Comparison of ENCODE assay signal across 8 cellular contexts in the genomic region with DNA sequence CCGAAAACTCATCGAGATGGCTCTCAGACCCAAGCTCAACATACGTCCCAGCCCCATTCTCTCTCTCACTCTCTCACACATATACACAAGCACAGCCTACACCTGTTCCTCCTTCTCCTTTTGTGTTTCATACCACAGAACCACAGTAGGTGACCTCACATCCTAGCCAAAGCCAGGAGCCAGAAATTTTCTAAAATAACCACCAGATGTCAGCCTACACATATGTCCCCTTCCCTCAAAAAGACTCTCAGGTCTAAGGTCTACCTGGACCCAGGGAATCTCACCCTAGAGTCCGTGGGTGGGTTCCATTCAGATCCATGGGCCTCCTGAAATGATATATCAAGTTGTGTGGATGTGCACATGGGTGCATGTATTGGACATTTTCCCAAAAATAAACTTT.
DNase-seq lines count a peak whose midpoint lies in the region; ATAC-seq and TF ChIP-seq lines count a peak whose summit lies in the region.

No MANE protein-coding gene starts in this region.

- TF ChIP-seq CTCF in HCT116 (IDR thresholded peaks at IDR 0.05 in 2 of 3, conservative IDR thresholded peaks at IDR 0.05 in 1 of 3; ENCODE audit: borderline replicate concordance in 1 of 3, insufficient read depth in 1 of 3, low read depth in 2 of 3, low read length in 2 of 3) (peak; percentile 45 to 54 (median 53); a peak in 5 of 6 replicates), MM.1S (IDR thresholded peaks at IDR 0.05; ENCODE audit: low read length) (peak; percentile 60), astrocyte of the spinal cord (IDR thresholded peaks at IDR 0.05; ENCODE audit: low read depth, low read length) (peak; percentile 53), retinal pigment epithelial cell (conservative IDR thresholded peaks at IDR 0.05; ENCODE audit: low read depth, low read length) (peak; percentile 53)

- no peaks in the 10 kb centered on the region for H3K4me1 Mint-ChIP-seq in activated CD4-positive, alpha-beta T cell treated with anti-CD3 and anti-CD28 coated beads, Interleukin-2, amount 10 ng/mL, durations not matched to agents 7 days and 5 days
- H3K4me1 Mint-ChIP-seq in immature natural killer cell, result no peaks in the 10 kb centered on the region

- H3K9ac ChIP-seq in HCT116 (ENCODE audit: low read length) (no peak overlapping the region), MM.1S (ENCODE audit: low read length) (no peak overlapping the region)

- peak; percentile 74 for TF ChIP-seq RAD21 in HCT116 (IDR thresholded peaks at IDR 0.05; ENCODE audit: low read depth)

- H3K4me2 ChIP-seq in HCT116 (ENCODE audit: low read length) (no peak overlapping the region), MM.1S (ENCODE audit: low read depth, low read length) (peak overlapping the region; percentile 28; the same call in 1 of the 2 replicates)

- RAD21 ChIA-PET in HCT116 (lab: Charles Lee; ENCODE audit: low non-redundant PET in 1 of 2, low total read pairs in 2 of 2, uncharacterized antibody in 2 of 2, unreplicated experiment in 2 of 2), result no interaction called here

- H3F3A ChIP-seq in MM.1S (ENCODE audit: insufficient read depth, low read length), result no peaks in the 10 kb centered on the region

- H3K27ac ChIP-seq in HCT116 (ENCODE audit: low read depth, low read length) (no peak overlapping the region), MM.1S (ENCODE audit: low read length) (no peak overlapping the region)

- no peaks in the 10 kb centered on the region for H4K20me1 ChIP-seq in HCT116 (ENCODE audit: insufficient read depth)
- H4K20me1 ChIP-seq in MM.1S (ENCODE audit: insufficient read depth, low read length), result no peaks in the 10 kb centered on the region

- H3K27me3 Mint-ChIP-seq in activated CD4-positive, alpha-beta T cell treated with anti-CD3 and anti-CD28 coated beads, Interleukin-2, amount 10 ng/mL, durations not matched to agents 7 days and 5 days, result no peaks in the 10 kb centered on the region
- H3K27me3 Mint-ChIP-seq in immature natural killer cell (ENCODE audit: low read depth in 3 of 3), result peaks cover 4 to 9% (median 4%) of the 10 kb centered on the region in 3 donors

- H3K36me3 Mint-ChIP-seq in activated CD4-positive, alpha-beta T cell treated with anti-CD3 and anti-CD28 coated beads, Interleukin-2, amount 10 ng/mL, durations not matched to agents 7 days and 5 days (ENCODE audit: low read depth), result no peaks in the 10 kb centered on the region
- no peaks in the 10 kb centered on the region for H3K36me3 Mint-ChIP-seq in immature natural killer cell

- no peaks in the 10 kb centered on the region for H3K79me2 ChIP-seq in HCT116 (ENCODE audit: insufficient read depth, low read length)
- no peaks in the 10 kb centered on the region for H3K79me2 ChIP-seq in MM.1S (ENCODE audit: low read length)

- H3K4me3 Mint-ChIP-seq in activated CD4-positive, alpha-beta T cell treated with anti-CD3 and anti-CD28 coated beads, Interleukin-2, amount 10 ng/mL, durations not matched to agents 7 days and 5 days, result no peak overlapping the region
- no peak overlapping the region for H3K4me3 Mint-ChIP-seq in immature natural killer cell

- no peaks in the 10 kb centered on the region for H3K9me3 ChIP-seq in HCT116 (ENCODE audit: control insufficient read depth in 1 of 2, insufficient read depth in 1 of 2, low read depth in 1 of 2, low read length in 2 of 2)
- no peaks in the 10 kb centered on the region for H3K9me3 ChIP-seq in MM.1S (replicated peaks; ENCODE audit: insufficient read depth, low read length)

- H3K9me2 ChIP-seq in HCT116 (ENCODE audit: insufficient read depth), result no peaks in the 10 kb centered on the region
- no peaks in the 10 kb centered on the region for H3K9me2 ChIP-seq in MM.1S (replicated peaks; ENCODE audit: insufficient read depth, low read length)

- DNase-seq in activated CD4-positive, alpha-beta T cell treated with anti-CD3 and anti-CD28 coated beads, Interleukin-2, amount 10 ng/mL, durations not matched to agents 7 days and 5 days, result peak; percentile 8
- DNase-seq in activated CD4-positive, alpha-beta T cell treated with anti-CD3 and anti-CD28 coated beads for 4 hours, result no peak
- DNase-seq in HCT116 (ENCODE audit: low read depth, low spot score) (peak; percentile 34), MM.1S (peak; percentile 67), astrocyte of the spinal cord (ENCODE audit: low read depth, low spot score) (peak; percentile 37), retinal pigment epithelial cell (ENCODE audit: low read depth) (peak; percentile 7), LoVo (ENCODE audit: low spot score) (no peak), immature natural killer cell (no peak)

- no TSS peak for BruUV-seq in HCT116 (replicated peaks; lab: Mats Ljungman, UMichigan)

- in situ Hi-C loops in astrocyte of the spinal cord (cut with HindIII; ENCODE audit: low sequenced_read_pairs), result no loop called here

- POLR2A ChIA-PET in activated CD4-positive, alpha-beta T cell treated with anti-CD3 and anti-CD28 coated beads, Interleukin-2, amount 10 ng/mL, durations not matched to agents 7 days and 5 days (lab: Charles Lee), result no interaction called here
- POLR2A ChIA-PET in HCT116 (lab: Charles Lee), result no interaction called here

- H3K27me3 ChIP-seq in HCT116 (ENCODE audit: insufficient read depth, low read length) (no peaks in the 10 kb centered on the region), MM.1S (replicated peaks; ENCODE audit: insufficient read depth, low read length) (no peaks in the 10 kb centered on the region)

- H3K27ac Mint-ChIP-seq in activated CD4-positive, alpha-beta T cell treated with anti-CD3 and anti-CD28 coated beads, Interleukin-2, amount 10 ng/mL, durations not matched to agents 7 days and 5 days, result no peak overlapping the region
- no peak overlapping the region for H3K27ac Mint-ChIP-seq in immature natural killer cell

- intact Hi-C loops in HCT116 (cut with micrococcal nuclease), result loop anchor here (2.0 kb wide), 1 partner anchor 993 kb away; no protein-coding TSS in a partner anchor

- H3K9me3 Mint-ChIP-seq in activated CD4-positive, alpha-beta T cell treated with anti-CD3 and anti-CD28 coated beads, Interleukin-2, amount 10 ng/mL, durations not matched to agents 7 days and 5 days, result no peaks in the 10 kb centered on the region
- H3K9me3 Mint-ChIP-seq in immature natural killer cell, result no peaks in the 10 kb centered on the region

- peak; percentile 88 for ATAC-seq in HCT116

- H3K36me3 ChIP-seq in HCT116 (ENCODE audit: control insufficient read depth in 1 of 2, insufficient read depth in 2 of 2, low read length in 2 of 2) (no peaks in the 10 kb centered on the region), MM.1S (replicated peaks; ENCODE audit: insufficient read depth, low read length) (no peaks in the 10 kb centered on the region)

- CTCF ChIA-PET in activated CD4-positive, alpha-beta T cell treated with anti-CD3 and anti-CD28 coated beads, Interleukin-2, amount 10 ng/mL, durations not matched to agents 7 days and 5 days (lab: Charles Lee), result interaction anchor here (0.6 kb wide), 1 partner anchor 55 kb away, joined by 4 read pairs; no protein-coding TSS in a partner anchor
- CTCF ChIA-PET in HCT116 (lab: Charles Lee), result interaction anchor here (0.8 kb wide), 1 partner anchor 599 kb away, joined by 3 read pairs; no protein-coding TSS in a partner anchor

- TF ChIP-seq POLR2A in HCT116 (IDR thresholded peaks at IDR 0.05; ENCODE audit: borderline replicate concordance, extremely low read depth, insufficient read depth, insufficient read length), result no peak

- H2AFZ ChIP-seq in HCT116 (ENCODE audit: low read depth, low read length, poor library complexity, severe bottlenecking) (no peak overlapping the region), MM.1S (ENCODE audit: low read length) (0 out of 2 replicates have a peak overlapping the region, but pooled peaks have one; percentile 17)

- no peaks in the 10 kb centered on the region for H3K4me1 ChIP-seq in HCT116 (ENCODE audit: control insufficient read depth in 1 of 2, insufficient read depth in 2 of 2, low read length in 2 of 2)
- H3K4me1 ChIP-seq in MM.1S (ENCODE audit: low read length), result peaks cover 6% of the 10 kb centered on the region; the same call in 1 of the 2 replicates

- no peak overlapping the region for H3K4me3 ChIP-seq in HCT116 (replicated peaks in 1 of 2; ENCODE audit: low read depth in 1 of 2, low read length in 2 of 2)
- no peak overlapping the region for H3K4me3 ChIP-seq in MM.1S (ENCODE audit: low read length)
- no peak overlapping the region for H3K4me3 ChIP-seq in astrocyte of the spinal cord (ENCODE audit: low read depth, low read length)
- no peak overlapping the region for H3K4me3 ChIP-seq in retinal pigment epithelial cell (ENCODE audit: low read length)

TF ChIP-seq in HCT116, 20 proteins besides CTCF, POLR2A, EP300 and RAD21 (continues in another document):
- TF ChIP-seq TCF7L2 (IDR thresholded peaks at IDR 0.05; ENCODE audit: borderline replicate concordance, extremely low read depth, insufficient read depth, insufficient read length), result no peak
- no peak for TF ChIP-seq ELF1 (IDR thresholded peaks at IDR 0.05; ENCODE audit: borderline replicate concordance, low read depth)
- TF ChIP-seq, protein P1, sequence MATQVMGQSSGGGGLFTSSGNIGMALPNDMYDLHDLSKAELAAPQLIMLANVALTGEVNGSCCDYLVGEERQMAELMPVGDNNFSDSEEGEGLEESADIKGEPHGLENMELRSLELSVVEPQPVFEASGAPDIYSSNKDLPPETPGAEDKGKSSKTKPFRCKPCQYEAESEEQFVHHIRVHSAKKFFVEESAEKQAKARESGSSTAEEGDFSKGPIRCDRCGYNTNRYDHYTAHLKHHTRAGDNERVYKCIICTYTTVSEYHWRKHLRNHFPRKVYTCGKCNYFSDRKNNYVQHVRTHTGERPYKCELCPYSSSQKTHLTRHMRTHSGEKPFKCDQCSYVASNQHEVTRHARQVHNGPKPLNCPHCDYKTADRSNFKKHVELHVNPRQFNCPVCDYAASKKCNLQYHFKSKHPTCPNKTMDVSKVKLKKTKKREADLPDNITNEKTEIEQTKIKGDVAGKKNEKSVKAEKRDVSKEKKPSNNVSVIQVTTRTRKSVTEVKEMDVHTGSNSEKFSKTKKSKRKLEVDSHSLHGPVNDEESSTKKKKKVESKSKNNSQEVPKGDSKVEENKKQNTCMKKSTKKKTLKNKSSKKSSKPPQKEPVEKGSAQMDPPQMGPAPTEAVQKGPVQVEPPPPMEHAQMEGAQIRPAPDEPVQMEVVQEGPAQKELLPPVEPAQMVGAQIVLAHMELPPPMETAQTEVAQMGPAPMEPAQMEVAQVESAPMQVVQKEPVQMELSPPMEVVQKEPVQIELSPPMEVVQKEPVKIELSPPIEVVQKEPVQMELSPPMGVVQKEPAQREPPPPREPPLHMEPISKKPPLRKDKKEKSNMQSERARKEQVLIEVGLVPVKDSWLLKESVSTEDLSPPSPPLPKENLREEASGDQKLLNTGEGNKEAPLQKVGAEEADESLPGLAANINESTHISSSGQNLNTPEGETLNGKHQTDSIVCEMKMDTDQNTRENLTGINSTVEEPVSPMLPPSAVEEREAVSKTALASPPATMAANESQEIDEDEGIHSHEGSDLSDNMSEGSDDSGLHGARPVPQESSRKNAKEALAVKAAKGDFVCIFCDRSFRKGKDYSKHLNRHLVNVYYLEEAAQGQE (IDR thresholded peaks at IDR 0.05; ENCODE audit: low read depth), result no peak
- no peak for TF ChIP-seq POLR2AphosphoS5 (IDR thresholded peaks at IDR 0.05; ENCODE audit: low read depth, low read length)
- no peak for TF ChIP-seq SIN3A (IDR thresholded peaks at IDR 0.05; ENCODE audit: low read depth)

Comparison
In these comparisons a context has a peak if more than half of its experiments do, and no peak if none do; other contexts are left out.
1. DNase-seq: peak in activated CD4-positive, alpha-beta T cell treated with anti-CD3 and anti-CD28 coated beads, Interleukin-2, amount 10 ng/mL, durations not matched to agents 7 days and 5 days (single experiment), HCT116 (single experiment), MM.1S (single experiment), astrocyte of the spinal cord (single experiment) and retinal pigment epithelial cell (single experiment); none in activated CD4-positive, alpha-beta T cell treated with anti-CD3 and anti-CD28 coated beads for 4 hours (0 of 2), LoVo (single experiment) and immature natural killer cell (0 of 3).
2. Peak in every context shown above with its lines, with median percentiles within 50 percentile points of each other: CTCF ChIP-seq.